In the genomic region with DNA sequence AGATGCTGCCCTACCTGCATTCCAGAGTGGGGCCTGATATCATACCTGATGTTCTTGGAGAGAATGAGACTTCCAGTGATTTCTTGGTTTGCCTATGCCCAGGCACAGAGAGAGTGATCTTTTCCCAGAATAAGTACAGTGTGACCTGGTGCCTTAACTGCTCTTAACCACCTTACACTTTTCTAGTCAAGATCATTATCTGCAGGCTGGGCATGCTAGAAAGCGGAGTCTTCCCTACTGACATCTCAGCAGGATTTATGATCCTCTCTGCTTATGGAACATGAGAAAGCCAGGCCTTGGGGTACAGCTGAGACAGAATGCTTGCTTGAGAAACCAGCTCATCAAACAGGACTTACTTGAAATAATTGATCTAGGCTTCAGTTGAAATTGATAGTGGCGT, we compare ENCODE assay signal across 3 cellular contexts.
TF ChIP-seq lines count a peak whose summit lies in the region.

No MANE protein-coding gene starts in this region.

TF ChIP-seq in HepG2, 621 proteins besides CTCF, POLR2A, EP300 and RAD21:
- TF ChIP-seq FOXA1 (IDR thresholded peaks at IDR 0.05) (no peak), FOXA1 (CRISPR knock-in tag; IDR thresholded peaks at IDR 0.05) (no peak), ZNF317 (CRISPR knock-in tag; IDR thresholded peaks at IDR 0.05) (peak; percentile 58; the same call in 1 of the 2 replicates)

TF ChIP-seq in WTC11, 78 proteins besides CTCF, POLR2A, EP300 and RAD21:
- TF ChIP-seq ZSCAN18 (CRISPR knock-in tag; IDR thresholded peaks at IDR 0.05) (no peak), ZBTB21 (CRISPR knock-in tag; IDR thresholded peaks at IDR 0.05; ENCODE audit: borderline replicate concordance) (no peak), ZNF317 (CRISPR knock-in tag; IDR thresholded peaks at IDR 0.05; ENCODE audit: borderline replicate concordance, low read depth) (0 out of 2 replicates have a peak, but pooled peaks have one; percentile 37)

TF ChIP-seq in K562, 482 proteins besides CTCF, POLR2A, EP300 and RAD21 (continues in another document):
- no peak for TF ChIP-seq HNRNPK (IDR thresholded peaks at IDR 0.05; ENCODE audit: low read depth, low read length, poor library complexity, severe bottlenecking)
- no peak for TF ChIP-seq ZBTB43 (CRISPR knock-in tag; IDR thresholded peaks at IDR 0.05)
- TF ChIP-seq PTBP1 (IDR thresholded peaks at IDR 0.05; ENCODE audit: low read depth, low read length): no peak
- TF ChIP-seq CBX1 (IDR thresholded peaks at IDR 0.05; ENCODE audit: low read depth): peak; percentile 58; the same call in 1 of the 2 replicates
- no peak for TF ChIP-seq CLOCK (CRISPR knock-in tag; IDR thresholded peaks at IDR 0.05; ENCODE audit: borderline replicate concordance)
- peak; percentile 30 for TF ChIP-seq MEIS2 (IDR thresholded peaks at IDR 0.05; ENCODE audit: partially characterized antibody)
- no peak for TF ChIP-seq RFX1 (IDR thresholded peaks at IDR 0.05)
- no peak for TF ChIP-seq KLF10 (CRISPR knock-in tag; IDR thresholded peaks at IDR 0.05)
- no peak for TF ChIP-seq ZNF318 (IDR thresholded peaks at IDR 0.05; ENCODE audit: borderline replicate concordance in 1 of 2, low read depth in 1 of 2)
- no peak for TF ChIP-seq KLF16 (IDR thresholded peaks at IDR 0.05)
- no peak for TF ChIP-seq GABPB1 (CRISPR knock-in tag; IDR thresholded peaks at IDR 0.05)
- TF ChIP-seq, protein P1, sequence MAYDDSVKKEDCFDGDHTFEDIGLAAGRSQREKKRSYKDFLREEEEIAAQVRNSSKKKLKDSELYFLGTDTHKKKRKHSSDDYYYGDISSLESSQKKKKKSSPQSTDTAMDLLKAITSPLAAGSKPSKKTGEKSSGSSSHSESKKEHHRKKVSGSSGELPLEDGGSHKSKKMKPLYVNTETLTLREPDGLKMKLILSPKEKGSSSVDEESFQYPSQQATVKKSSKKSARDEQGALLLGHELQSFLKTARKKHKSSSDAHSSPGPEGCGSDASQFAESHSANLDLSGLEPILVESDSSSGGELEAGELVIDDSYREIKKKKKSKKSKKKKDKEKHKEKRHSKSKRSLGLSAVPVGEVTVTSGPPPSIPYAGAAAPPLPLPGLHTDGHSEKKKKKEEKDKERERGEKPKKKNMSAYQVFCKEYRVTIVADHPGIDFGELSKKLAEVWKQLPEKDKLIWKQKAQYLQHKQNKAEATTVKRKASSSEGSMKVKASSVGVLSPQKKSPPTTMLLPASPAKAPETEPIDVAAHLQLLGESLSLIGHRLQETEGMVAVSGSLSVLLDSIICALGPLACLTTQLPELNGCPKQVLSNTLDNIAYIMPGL (CRISPR knock-in tag; IDR thresholded peaks at IDR 0.05): no peak
- no peak for TF ChIP-seq GTF2F1 (IDR thresholded peaks at IDR 0.05; ENCODE audit: low read depth, low read length)
- TF ChIP-seq TRIM24 (IDR thresholded peaks at IDR 0.05): peak in 1 of 2 experiments; percentile 55; a peak in 1 of 4 replicates
- no peak for TF ChIP-seq XRCC4 (IDR thresholded peaks at IDR 0.05; ENCODE audit: extremely low read depth, insufficient read depth, insufficient read length)
- peak in 1 of 2 experiments; percentile 89; a peak in 2 of 3 replicates for TF ChIP-seq CBX3 (IDR thresholded peaks at IDR 0.05; ENCODE audit: borderline replicate concordance in 1 of 2, low read length in 2 of 2)
- TF ChIP-seq CTCFL (IDR thresholded peaks at IDR 0.05; ENCODE audit: borderline replicate concordance, insufficient read depth, low read depth, low read length, poor library complexity, severe bottlenecking): no peak
- TF ChIP-seq, protein P2, sequence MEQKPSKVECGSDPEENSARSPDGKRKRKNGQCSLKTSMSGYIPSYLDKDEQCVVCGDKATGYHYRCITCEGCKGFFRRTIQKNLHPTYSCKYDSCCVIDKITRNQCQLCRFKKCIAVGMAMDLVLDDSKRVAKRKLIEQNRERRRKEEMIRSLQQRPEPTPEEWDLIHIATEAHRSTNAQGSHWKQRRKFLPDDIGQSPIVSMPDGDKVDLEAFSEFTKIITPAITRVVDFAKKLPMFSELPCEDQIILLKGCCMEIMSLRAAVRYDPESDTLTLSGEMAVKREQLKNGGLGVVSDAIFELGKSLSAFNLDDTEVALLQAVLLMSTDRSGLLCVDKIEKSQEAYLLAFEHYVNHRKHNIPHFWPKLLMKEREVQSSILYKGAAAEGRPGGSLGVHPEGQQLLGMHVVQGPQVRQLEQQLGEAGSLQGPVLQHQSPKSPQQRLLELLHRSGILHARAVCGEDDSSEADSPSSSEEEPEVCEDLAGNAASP (IDR thresholded peaks at IDR 0.05): no peak
- no peak for TF ChIP-seq U2AF2 (optimal IDR thresholded peaks at IDR 0.05; ENCODE audit: low read depth, low read length)
- TF ChIP-seq KDM4B (IDR thresholded peaks at IDR 0.05; ENCODE audit: borderline replicate concordance in 2 of 2, low read depth in 1 of 2): no peak
- TF ChIP-seq TOE1 (IDR thresholded peaks at IDR 0.05; ENCODE audit: borderline replicate concordance): no peak
- no peak for TF ChIP-seq TOE1 (CRISPR knock-in tag; IDR thresholded peaks at IDR 0.05; ENCODE audit: borderline replicate concordance, low read depth)
- TF ChIP-seq CBX5 (IDR thresholded peaks at IDR 0.05; ENCODE audit: borderline replicate concordance, low read depth): peak; percentile 83
- TF ChIP-seq GATA2 (CRISPR knock-in tag; IDR thresholded peaks at IDR 0.05): peak; percentile 50
- TF ChIP-seq, protein P3, sequence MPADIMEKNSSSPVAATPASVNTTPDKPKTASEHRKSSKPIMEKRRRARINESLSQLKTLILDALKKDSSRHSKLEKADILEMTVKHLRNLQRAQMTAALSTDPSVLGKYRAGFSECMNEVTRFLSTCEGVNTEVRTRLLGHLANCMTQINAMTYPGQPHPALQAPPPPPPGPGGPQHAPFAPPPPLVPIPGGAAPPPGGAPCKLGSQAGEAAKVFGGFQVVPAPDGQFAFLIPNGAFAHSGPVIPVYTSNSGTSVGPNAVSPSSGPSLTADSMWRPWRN (IDR thresholded peaks at IDR 0.05; ENCODE audit: low read depth): no peak
- TF ChIP-seq, protein P4, sequence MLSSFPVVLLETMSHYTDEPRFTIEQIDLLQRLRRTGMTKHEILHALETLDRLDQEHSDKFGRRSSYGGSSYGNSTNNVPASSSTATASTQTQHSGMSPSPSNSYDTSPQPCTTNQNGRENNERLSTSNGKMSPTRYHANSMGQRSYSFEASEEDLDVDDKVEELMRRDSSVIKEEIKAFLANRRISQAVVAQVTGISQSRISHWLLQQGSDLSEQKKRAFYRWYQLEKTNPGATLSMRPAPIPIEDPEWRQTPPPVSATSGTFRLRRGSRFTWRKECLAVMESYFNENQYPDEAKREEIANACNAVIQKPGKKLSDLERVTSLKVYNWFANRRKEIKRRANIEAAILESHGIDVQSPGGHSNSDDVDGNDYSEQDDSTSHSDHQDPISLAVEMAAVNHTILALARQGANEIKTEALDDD (IDR thresholded peaks at IDR 0.05): peak; percentile 41; the same call in 1 of the 2 replicates
- TF ChIP-seq FOXO4 (CRISPR knock-in tag; IDR thresholded peaks at IDR 0.05): no peak
- TF ChIP-seq KAT8 (IDR thresholded peaks at IDR 0.05; ENCODE audit: low read depth): no peak
- TF ChIP-seq SMAD1 (IDR thresholded peaks at IDR 0.05; ENCODE audit: low read depth, low read length, partially characterized antibody): no peak
- no peak for TF ChIP-seq ASH1L (IDR thresholded peaks at IDR 0.05; ENCODE audit: borderline replicate concordance, low read depth, partially characterized antibody)
- no peak for TF ChIP-seq CTBP1 (IDR thresholded peaks at IDR 0.05; ENCODE audit: borderline replicate concordance)
